ENCODE assay signal across 22 cellular contexts in the genomic region with DNA sequence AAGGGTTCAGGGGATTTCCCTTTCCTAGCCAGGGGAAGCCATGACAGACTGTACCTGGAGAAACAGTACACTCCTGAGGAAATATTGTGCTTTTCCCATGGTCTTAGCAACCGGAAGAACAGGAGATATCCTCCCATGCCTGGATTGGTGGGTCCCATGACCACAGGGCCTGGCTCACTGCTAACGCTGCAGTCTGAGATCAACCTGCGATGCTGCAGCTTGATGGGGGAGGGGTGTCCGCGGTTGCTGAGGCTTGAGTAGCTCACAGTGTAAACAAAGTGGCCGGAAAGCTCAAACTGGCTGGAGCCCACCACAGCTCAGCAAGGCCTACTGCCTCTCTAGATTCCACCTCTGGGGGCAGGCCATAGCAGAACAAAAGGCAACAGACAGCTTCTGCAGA.
"Had no signal": no experiment of that assay in that cellular context is flagged by ENCODE, and none has a peak within 500 bp of the region (broad histone marks: within the 10 kb centered on the region; RNA-seq: fewer than 3 reads in every experiment).

No MANE protein-coding gene starts in this region.

- ATAC-seq: activated naive CD4-positive, alpha-beta T cell treated with anti-CD3 and anti-CD28 coated beads, Interleukin-2, amount 50 U/mL, for 72 hours; left lobe of liver; pancreas; sciatic nerve; stimulated activated naive CD8-positive, alpha-beta T cell treated with anti-CD3 and anti-CD28 coated beads, Interleukin-15, amount 100 ng/mL, for 72 hours had no signal

- H3K4me1 Mint-ChIP-seq: stimulated activated naive CD8-positive, alpha-beta T cell treated with anti-CD3 and anti-CD28 coated beads, Interleukin-15, amount 100 ng/mL, for 72 hours had no signal

- H3K27ac ChIP-seq: adrenal gland, esophagus squamous epithelium, pancreas, suprapubic skin had no signal

- H3K36me3 ChIP-seq: adrenal gland, esophagus squamous epithelium, pancreas, suprapubic skin had no signal

- H3K4me3 Mint-ChIP-seq: activated CD4-positive, alpha-beta memory T cell treated with anti-CD3 and anti-CD28 coated beads for 36 hours; activated T-helper 1 cell treated with anti-CD3 and anti-CD28 coated beads, Interleukin-12 subunit alpha, Interleukin-12 subunit beta, Interleukin-2, Interleukin-4 antibody, amounts not matched to agents 30 ng/mL and 10 ng/mL and 1 ng/mL, durations not matched to agents 14 hours and 24 hours and 36 hours; stimulated activated naive CD8-positive, alpha-beta T cell treated with anti-CD3 and anti-CD28 coated beads, Interleukin-15, amount 100 ng/mL, for 72 hours; type B pancreatic cell had no signal

- H3K36me3 Mint-ChIP-seq: activated CD4-positive, alpha-beta memory T cell treated with anti-CD3 and anti-CD28 coated beads for 36 hours; type B pancreatic cell had no signal

- H3K27me3 ChIP-seq: adrenal gland, esophagus squamous epithelium, pancreas, suprapubic skin had no signal

- H3K9me3 ChIP-seq: adrenal gland, esophagus squamous epithelium, pancreas, suprapubic skin had no signal

- H3K9me3 Mint-ChIP-seq: type B pancreatic cell had no signal

- H3K27me3 Mint-ChIP-seq: activated CD4-positive, alpha-beta memory T cell treated with anti-CD3 and anti-CD28 coated beads for 36 hours; stimulated activated naive CD8-positive, alpha-beta T cell treated with anti-CD3 and anti-CD28 coated beads, Interleukin-15, amount 100 ng/mL, for 72 hours; type B pancreatic cell had no signal

- H3K4me1 ChIP-seq: adrenal gland, esophagus squamous epithelium, pancreas, suprapubic skin had no signal

- H3K4me3 ChIP-seq: adrenal gland, esophagus squamous epithelium, lung, pancreas, smooth muscle cell, suprapubic skin had no signal

- DNase-seq: activated CD4-positive, alpha-beta memory T cell treated with anti-CD3 and anti-CD28 coated beads for 36 hours; activated CD4-positive, alpha-beta T cell treated with anti-CD3 and anti-CD28 coated beads for 4 hours; activated gamma-delta T cell treated with Interleukin-2 at 50 U/mL for 16 hours; activated T-cell treated with anti-CD3 and anti-CD28 coated beads for 4 hours; adrenal gland; cerebellar nuclear complex; cortex of kidney; effector CD4-positive, alpha-beta T cell; esophagus squamous epithelium; midbrain; pancreas; stimulated activated CD4-positive, alpha-beta T cell treated with anti-CD3 and anti-CD28 coated beads, Interleukin-4, amount 100 ng/mL, for 1 hour; stimulated activated naive CD8-positive, alpha-beta T cell treated with anti-CD3 and anti-CD28 coated beads, Interleukin-15, amount 100 ng/mL, for 72 hours; T-helper 2 cell had no signal

- H3K27ac Mint-ChIP-seq: activated CD4-positive, alpha-beta memory T cell treated with anti-CD3 and anti-CD28 coated beads for 36 hours; activated naive CD4-positive, alpha-beta T cell treated with anti-CD3 and anti-CD28 coated beads, Interleukin-2, amount 50 U/mL, for 72 hours; activated T-helper 1 cell treated with anti-CD3 and anti-CD28 coated beads, Interleukin-12 subunit alpha, Interleukin-12 subunit beta, Interleukin-2, Interleukin-4 antibody, amounts not matched to agents 30 ng/mL and 10 ng/mL and 1 ng/mL, durations not matched to agents 14 hours and 24 hours and 36 hours; stimulated activated naive CD8-positive, alpha-beta T cell treated with anti-CD3 and anti-CD28 coated beads, Interleukin-15, amount 100 ng/mL, for 72 hours; type B pancreatic cell had no signal

- H3K4me2 ChIP-seq: smooth muscle cell had no signal
